23 cellular contexts compared by ENCODE assay signal in the genomic region with DNA sequence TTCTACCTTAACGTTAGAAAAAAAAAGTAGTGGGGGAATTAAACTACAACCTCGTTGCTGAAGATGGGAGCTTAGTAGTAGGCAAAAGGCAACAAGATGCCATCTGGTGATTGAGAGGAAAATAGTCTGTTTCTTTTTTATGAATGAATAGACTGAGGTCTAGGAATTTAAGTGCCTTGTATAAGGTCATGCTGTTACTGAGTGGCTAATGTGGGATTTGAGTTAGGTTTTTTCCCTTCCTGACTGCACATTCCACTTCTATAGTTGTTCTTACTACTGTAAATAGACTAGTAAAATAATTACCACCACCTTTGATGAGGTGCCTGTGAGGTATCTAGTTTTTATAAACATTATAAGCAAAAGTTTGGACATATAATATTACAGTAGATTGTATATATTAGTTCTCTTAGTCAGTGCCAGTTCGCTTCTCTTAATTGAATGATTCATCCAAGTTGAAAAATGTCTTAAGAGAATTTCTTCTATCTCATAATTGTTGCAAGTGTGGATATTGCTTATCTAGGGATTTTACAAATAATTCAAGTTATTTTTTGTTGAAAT.
"Had no signal": no experiment of that assay in that cellular context is flagged by ENCODE, and none has a peak within 500 bp of the region (broad histone marks: within the 10 kb centered on the region; RNA-seq: fewer than 3 reads in every experiment).

No MANE protein-coding gene starts in this region.

- H3K9me3 Mint-ChIP-seq: activated CD4-positive, alpha-beta memory T cell treated with anti-CD3 and anti-CD28 coated beads, Interleukin-2, amount 10 ng/mL, durations not matched to agents 7 days and 5 days; activated T-cell treated with anti-CD3 and anti-CD28 coated beads, Interleukin-2, amount 50 U/mL, for 4 hours; dendritic cell treated with granulocyte-macrophage colony-stimulating factor and Interleukin-4, amounts not matched to agents 40 ng/mL and 50 ng/mL, for 4 days; stimulated activated naive CD8-positive, alpha-beta T cell treated with anti-CD3 and anti-CD28 coated beads, Interleukin-15, Interleukin-2, amounts not matched to agents 100 ng/mL and 50 ng/mL, for 24 hours had no signal

- H3K4me1 Mint-ChIP-seq: activated CD4-positive, alpha-beta memory T cell treated with anti-CD3 and anti-CD28 coated beads, Interleukin-2, amount 10 ng/mL, durations not matched to agents 7 days and 5 days; naive B cell; neural progenitor cell had no signal

- H3K4me3 Mint-ChIP-seq: activated CD4-positive, alpha-beta memory T cell treated with anti-CD3 and anti-CD28 coated beads, Interleukin-2, amount 10 ng/mL, durations not matched to agents 7 days and 5 days; activated T-cell treated with anti-CD3 and anti-CD28 coated beads, Interleukin-2, amount 50 U/mL, for 4 hours; dendritic cell treated with granulocyte-macrophage colony-stimulating factor and Interleukin-4, amounts not matched to agents 40 ng/mL and 50 ng/mL, for 4 days; naive B cell; neural progenitor cell; stimulated activated naive CD8-positive, alpha-beta T cell treated with anti-CD3 and anti-CD28 coated beads, Interleukin-15, Interleukin-2, amounts not matched to agents 100 ng/mL and 50 ng/mL, for 24 hours had no signal

- H2AFZ ChIP-seq: hepatocyte, neural progenitor cell had no signal

- H3K4me3 ChIP-seq: adrenal gland, body of pancreas, hepatocyte, left lung, neural progenitor cell, ovary, spleen, suprapubic skin had no signal

- H3K27me3 ChIP-seq: adrenal gland, body of pancreas, hepatocyte, left lung, neural progenitor cell, ovary, spleen, suprapubic skin had no signal

- H3K9me3 ChIP-seq: adrenal gland, body of pancreas, left lung, ovary, spleen, suprapubic skin had no signal

- H3K4me2 ChIP-seq: hepatocyte, neural progenitor cell had no signal

- H3K27ac Mint-ChIP-seq: activated CD4-positive, alpha-beta memory T cell treated with anti-CD3 and anti-CD28 coated beads, Interleukin-2, amount 10 ng/mL, durations not matched to agents 7 days and 5 days; dendritic cell treated with granulocyte-macrophage colony-stimulating factor and Interleukin-4, amounts not matched to agents 40 ng/mL and 50 ng/mL, for 4 days; naive B cell; neural progenitor cell; stimulated activated naive CD8-positive, alpha-beta T cell treated with anti-CD3 and anti-CD28 coated beads, Interleukin-15, Interleukin-2, amounts not matched to agents 100 ng/mL and 50 ng/mL, for 24 hours had no signal

- H3K27me3 Mint-ChIP-seq: activated CD4-positive, alpha-beta memory T cell treated with anti-CD3 and anti-CD28 coated beads, Interleukin-2, amount 10 ng/mL, durations not matched to agents 7 days and 5 days; dendritic cell treated with granulocyte-macrophage colony-stimulating factor and Interleukin-4, amounts not matched to agents 40 ng/mL and 50 ng/mL, for 4 days; naive B cell; stimulated activated naive CD8-positive, alpha-beta T cell treated with anti-CD3 and anti-CD28 coated beads, Interleukin-15, Interleukin-2, amounts not matched to agents 100 ng/mL and 50 ng/mL, for 24 hours had no signal

- H3K9ac ChIP-seq: neural progenitor cell had no signal

- H3K27ac ChIP-seq: adrenal gland, body of pancreas, hepatocyte, left lung, neural progenitor cell, ovary, spleen, suprapubic skin, WERI-Rb-1 had no signal

- DNase-seq: activated CD4-positive, alpha-beta memory T cell treated with anti-CD3 and anti-CD28 coated beads, Interleukin-2, amount 10 ng/mL, durations not matched to agents 7 days and 5 days; activated effector memory CD4-positive, alpha-beta T cell treated with Interleukin-2 at 50 U/mL for 16 hours; activated naive CD4-positive, alpha-beta T cell treated with anti-CD3 and anti-CD28 coated beads, Interleukin-2, amount 50 U/mL, for 16 hours; activated T-cell treated with anti-CD3 and anti-CD28 coated beads, Interleukin-2, amount 50 U/mL, for 4 hours; adrenal gland; body of pancreas; caudate nucleus; effector memory CD4-positive, alpha-beta T cell; kidney; left lung; mammary epithelial cell; naive B cell; ovary; spleen; T-helper 1 cell; T1000; trophoblast cell; WERI-Rb-1 had no signal

- H3K36me3 ChIP-seq: adrenal gland, ovary had no signal

- H3K4me1 ChIP-seq: adrenal gland, body of pancreas, left lung, neural progenitor cell, spleen, suprapubic skin had no signal
